8 cellular contexts compared by ENCODE assay signal in genomic region chr1:1014896-1015681, GRCh38. TPM values are rescaled to one million over a fixed set of nuclear protein-coding genes. Genes with fewer than 3 reads are reported as not detected.
A peak's percentile ranks its signal among the peaks of the same experiment; 100 is the strongest.
DNase-seq lines count a peak whose midpoint lies in the region; ATAC-seq and TF ChIP-seq lines count a peak whose summit lies in the region.

No MANE protein-coding gene starts in this region.

- no peaks in the 10 kb centered on the region for H3K36me3 Mint-ChIP-seq in natural killer cell

- H3K4me1 ChIP-seq in HCT116 (ENCODE audit: control insufficient read depth in 1 of 2, insufficient read depth in 2 of 2, low read length in 2 of 2) = peaks cover 28 to 50% of the 10 kb centered on the region in 2 experiments

- no peaks in the 10 kb centered on the region for H3K9me3 ChIP-seq in HCT116 (ENCODE audit: control insufficient read depth in 1 of 2, insufficient read depth in 1 of 2, low read depth in 1 of 2, low read length in 2 of 2)

- CTCF ChIA-PET in HCT116 (lab: Charles Lee) = interaction anchor here (0.7 to 3.6 kb wide), 6 partner anchors 9 to 49 kb away, joined by 3 to 26 read pairs (median 4); no protein-coding TSS in a partner anchor

- in situ Hi-C loops in astrocyte of the cerebellum (cut with HindIII; ENCODE audit: low sequenced_read_pairs) = no loop called here

- H3K79me2 ChIP-seq in HCT116 (ENCODE audit: insufficient read depth, low read length) = peaks cover 8% of the 10 kb centered on the region

- intact Hi-C loops in HCT116 (cut with micrococcal nuclease) = loop anchor here (5.0 kb wide), 1 partner anchor 47 kb away; no protein-coding TSS in a partner anchor
- intact Hi-C loops in natural killer cell (cut with micrococcal nuclease) = no loop called here

- TF ChIP-seq RAD21 in HCT116 (IDR thresholded peaks at IDR 0.05; ENCODE audit: low read depth) = no peak

- H3K27me3 Mint-ChIP-seq in natural killer cell (ENCODE audit: low read depth in 2 of 2) = no peaks in the 10 kb centered on the region

- peaks cover 18 to 19% of the 10 kb centered on the region in 2 donors for H3K4me1 Mint-ChIP-seq in natural killer cell

- H4K20me1 ChIP-seq in HCT116 (ENCODE audit: insufficient read depth) = no peaks in the 10 kb centered on the region

- peak overlapping the region; percentile 100 for H3K4me2 ChIP-seq in HCT116 (ENCODE audit: low read length)

- peak; percentile 39 for DNase-seq in COLO668 (lab: John Stamatoyannopoulos, UW; ENCODE audit: unreplicated experiment)
- DNase-seq in HCT116 (ENCODE audit: low read depth, low spot score) = no peak
- no peak for DNase-seq in astrocyte of the cerebellum (ENCODE audit: low read depth)
- DNase-seq in natural killer cell = no peak
- DNase-seq in NCI-H524 treated with DMSO at 0.1 percent for 48 hours (lab: John Stamatoyannopoulos, UW) = no peak
- DNase-seq in GOT3 (lab: John Stamatoyannopoulos, UW) = no peak

- H3K9ac ChIP-seq in HCT116 (ENCODE audit: low read length) = peak overlapping the region; percentile 87

- H2AFZ ChIP-seq in HCT116 (ENCODE audit: low read depth, low read length, poor library complexity, severe bottlenecking) = no peak overlapping the region

- no peaks in the 10 kb centered on the region for H3K36me3 ChIP-seq in HCT116 (ENCODE audit: control insufficient read depth in 1 of 2, insufficient read depth in 2 of 2, low read length in 2 of 2)

- POLR2A ChIA-PET in HCT116 (lab: Charles Lee) = interaction anchor here (1.1 to 1.9 kb wide), 5 partner anchors 13 to 147 kb away, joined by 4 to 12 read pairs (median 5); no protein-coding TSS in a partner anchor

- no peaks in the 10 kb centered on the region for H3K27me3 ChIP-seq in HCT116 (ENCODE audit: insufficient read depth, low read length)

- H3K4me3 ChIP-seq in HCT116 (replicated peaks in 1 of 2; ENCODE audit: low read depth in 1 of 2, low read length in 2 of 2) (peak overlapping the region; percentile 80 to 90), astrocyte of the cerebellum (ENCODE audit: low read depth, low read length) (no peak overlapping the region)

- no peaks in the 10 kb centered on the region for H3K9me3 Mint-ChIP-seq in natural killer cell

- peak overlapping the region; percentile 73 for H3K27ac ChIP-seq in HCT116 (ENCODE audit: low read depth, low read length)

- no peak for TF ChIP-seq POLR2A in HCT116 (IDR thresholded peaks at IDR 0.05; ENCODE audit: borderline replicate concordance, extremely low read depth, insufficient read depth, insufficient read length)

- BruUV-seq in HCT116 (replicated peaks; lab: Mats Ljungman, UMichigan) = no TSS peak

- peak overlapping the region; percentile 96 for H3K4me3 Mint-ChIP-seq in natural killer cell

- no peak for ATAC-seq in HCT116
- no peak for ATAC-seq in natural killer cell
- no peak for ATAC-seq in HG02973 (IDR thresholded peaks at IDR 0.05; ENCODE audit: unreplicated experiment)
- no peak for ATAC-seq in HG03159 (IDR thresholded peaks at IDR 0.05; ENCODE audit: unreplicated experiment)

- no peaks in the 10 kb centered on the region for H3K9me2 ChIP-seq in HCT116 (ENCODE audit: insufficient read depth)

- TF ChIP-seq CTCF in HCT116 (IDR thresholded peaks at IDR 0.05 in 2 of 3, conservative IDR thresholded peaks at IDR 0.05 in 1 of 3; ENCODE audit: borderline replicate concordance in 1 of 3, insufficient read depth in 1 of 3, low read depth in 2 of 3, low read length in 2 of 3) (peak in 2 of 3 experiments; percentile 58 to 68; a peak in 4 of 6 replicates), astrocyte of the cerebellum (IDR thresholded peaks at IDR 0.05; ENCODE audit: low read depth, low read length, missing control alignments) (peak; percentile 24), natural killer cell (IDR thresholded peaks at IDR 0.05) (no peak)

- peak overlapping the region; percentile 98 to 99 for H3K27ac Mint-ChIP-seq in natural killer cell

- RAD21 ChIA-PET in HCT116 (lab: Charles Lee; ENCODE audit: low non-redundant PET in 1 of 2, low total read pairs in 2 of 2, uncharacterized antibody in 2 of 2, unreplicated experiment in 2 of 2) = no interaction called here

TF ChIP-seq in HCT116, 20 proteins besides CTCF, POLR2A, EP300 and RAD21:
- TF ChIP-seq POLR2AphosphoS5 (IDR thresholded peaks at IDR 0.05; ENCODE audit: low read depth, low read length) (peak; percentile 42; the same call in 1 of the 2 replicates), SRF (IDR thresholded peaks at IDR 0.05; ENCODE audit: low read depth) (no peak)

RNA-seq across cellular contexts. Expression of gene ISG15, which starts 1.8 kb away (rescaled TPM):
- 140 TPM for total RNA-seq in HCT116 (2021; ENCODE audit: unreplicated experiment)
- polyA plus RNA-seq in HCT116 (2012) = 209 and 352 TPM in 2 replicates
- total RNA-seq in natural killer cell = 10 to 100 TPM; 17.0 to 56.9 (median 50.2) TPM

RNA-seq across cellular contexts. Expression of gene AGRN, which starts 4.8 kb away (rescaled TPM):
- total RNA-seq in HCT116 (2021; ENCODE audit: unreplicated experiment) = 134 TPM
- polyA plus RNA-seq in HCT116 (2012) = 71.3 and 82.2 TPM in 2 replicates
- 1 to 10 TPM; 4.1 to 5.0 (median 4.6) TPM for total RNA-seq in natural killer cell

RNA-seq across cellular contexts. Expression of gene HES4, which starts 15.2 kb away (rescaled TPM):
- total RNA-seq in HCT116 (2021; ENCODE audit: unreplicated experiment) (145 TPM), natural killer cell (10 to 100 TPM; 15.4 to 35.5 (median 28.9) TPM)
- polyA plus RNA-seq in HCT116 (2012) = 88.1 and 110 TPM in 2 replicates

RNA-seq across cellular contexts. Expression of gene PERM1, which starts 33.2 kb away (rescaled TPM):
- 0.39 TPM for total RNA-seq in HCT116 (2021; ENCODE audit: unreplicated experiment)
- 2.6 and 3.8 TPM in 2 replicates for polyA plus RNA-seq in HCT116 (2012)
- total RNA-seq in natural killer cell = not detected

RNA-seq across cellular contexts. Expression of gene PLEKHN1, which starts 48.8 kb away (rescaled TPM):
- 11.6 TPM for total RNA-seq in HCT116 (2021; ENCODE audit: unreplicated experiment)
- polyA plus RNA-seq in HCT116 (2012) = 9.4 and 9.6 TPM in 2 replicates
- total RNA-seq in natural killer cell = 1 to 10 TPM; 1.3 to 1.9 (median 1.3) TPM

Comparison
In these comparisons a context has a peak if more than half of its experiments do, and no peak if none do; other contexts are left out.
1. RNA of gene AGRN, which starts 4.8 kb away (total RNA-seq): 134 TPM in HCT116 (single experiment); 4.1 to 5.0 TPM in natural killer cell; every median in the first group is over 10 times any median in the second.